10 cellular contexts compared by ENCODE assay signal in genomic region chr17:48478224-48479013, GRCh38. TPM values are rescaled to one million over a fixed set of nuclear protein-coding genes. Genes with fewer than 3 reads are reported as not detected.
DNase-seq lines count a peak whose midpoint lies in the region; ATAC-seq and TF ChIP-seq lines count a peak whose summit lies in the region.
"Had no signal": no experiment of that assay in that cellular context is flagged by ENCODE, and none has a peak within 500 bp of the region (broad histone marks: within the 10 kb centered on the region; RNA-seq: fewer than 3 reads in every experiment).

No MANE protein-coding gene starts in this region.

- no peak overlapping the region for H3K14ac ChIP-seq in trophoblast cell (ENCODE audit: low read length)

- H4K12ac ChIP-seq in trophoblast cell (ENCODE audit: low read depth, low read length), result no peak overlapping the region

- no peak overlapping the region for H3K18ac ChIP-seq in trophoblast cell (ENCODE audit: low read length)

- no peak overlapping the region for H3K4me2 ChIP-seq in SK-N-SH
- H3K4me2 ChIP-seq in trophoblast cell (ENCODE audit: low read length), result no peak overlapping the region

- H3K4me1 Mint-ChIP-seq in nephron, result peaks cover 6% of the 10 kb centered on the region

- H3K9ac ChIP-seq in SK-N-SH, result no peak overlapping the region
- no peak overlapping the region for H3K9ac ChIP-seq in trophoblast cell (ENCODE audit: low read length)

- no peak overlapping the region for H4K8ac ChIP-seq in trophoblast cell (ENCODE audit: low read depth, low read length)

- TF ChIP-seq EP300 in SK-N-SH (IDR thresholded peaks at IDR 0.05; ENCODE audit: borderline replicate concordance in 1 of 2, low read depth in 1 of 2, low read length in 1 of 2), result no peak

- no peak overlapping the region for H3K4ac ChIP-seq in trophoblast cell (ENCODE audit: low read depth, low read length)

- H4K91ac ChIP-seq in trophoblast cell (ENCODE audit: low read depth, low read length), result no peak overlapping the region

- no peaks in the 10 kb centered on the region for H3K36me3 Mint-ChIP-seq in nephron (ENCODE audit: low read depth)

- in situ Hi-C loops in Panc1 (cut with HindIII; ENCODE audit: low pct_unique_long_range_greater_than_20kb, low sequenced_read_pairs), result no loop called here

- H3K27ac Mint-ChIP-seq in nephron, result peak overlapping the region; percentile 13 to 64 (median 58)

- no peak overlapping the region for H3K4me3 Mint-ChIP-seq in nephron

- H3K4me3 ChIP-seq in SK-N-SH (ENCODE audit: low read depth in 2 of 2, low read length in 1 of 2) (no peak overlapping the region), Panc1 (ENCODE audit: low read depth in 2 of 2, low read length in 2 of 2) (no peak overlapping the region), trophoblast cell (ENCODE audit: low read depth, low read length) (no peak overlapping the region)

- H3K79me2 ChIP-seq in SK-N-SH (ENCODE audit: insufficient read depth), result no peaks in the 10 kb centered on the region
- no peaks in the 10 kb centered on the region for H3K79me2 ChIP-seq in trophoblast cell (ENCODE audit: control insufficient read depth, insufficient read depth, low read length, poor library complexity)

- intact Hi-C loops in Panc1 (cut with micrococcal nuclease; ENCODE audit: unreplicated experiment), result no loop called here

- H3K9me3 Mint-ChIP-seq in nephron, result no peaks in the 10 kb centered on the region

- no peak for TF ChIP-seq CTCF in SK-N-SH (IDR thresholded peaks at IDR 0.05)
- no peak for TF ChIP-seq CTCF in Panc1 (IDR thresholded peaks at IDR 0.05)
- TF ChIP-seq CTCF in nephron (IDR thresholded peaks at IDR 0.05; ENCODE audit: unreplicated experiment in 3 of 3), result no peak

- no peaks in the 10 kb centered on the region for H3K9me2 ChIP-seq in SK-N-SH

- TF ChIP-seq RAD21 in SK-N-SH (IDR thresholded peaks at IDR 0.05; ENCODE audit: low read length), result no peak

- H3K79me1 ChIP-seq in trophoblast cell (ENCODE audit: low read length), result no peaks in the 10 kb centered on the region

- H3K4me1 ChIP-seq in SK-N-SH (ENCODE audit: control insufficient read depth in 1 of 2, insufficient read depth in 2 of 2, low read depth in 1 of 2, low read length in 1 of 2) (0 out of 4 replicates have a peak, but pooled peaks cover 0 to 10% of the 10 kb centered on the region in 2 experiments), Panc1 (ENCODE audit: control insufficient read depth, insufficient read depth, low read length) (peaks cover 5% of the 10 kb centered on the region; the same call in 1 of the 2 replicates), trophoblast cell (ENCODE audit: control insufficient read depth in 1 of 2, insufficient read depth in 2 of 2, low read length in 2 of 2) (peaks cover 3 to 5% of the 10 kb centered on the region in 2 experiments)

- 0 out of 2 replicates have a peak overlapping the region, but pooled peaks have one; percentile 7 for H2AFZ ChIP-seq in SK-N-SH (ENCODE audit: low read depth)
- H2AFZ ChIP-seq in trophoblast cell (ENCODE audit: insufficient read depth, low read length, poor library complexity), result no peak overlapping the region

- CTCF ChIA-PET in SK-N-SH (lab: Yijun Ruan, JAX), result interaction anchor here (1.9 kb wide), 1 partner anchor 21 kb away, joined by 13 read pairs; no protein-coding TSS in a partner anchor
- CTCF ChIA-PET in Panc1 (lab: Charles Lee), result no interaction called here

- no peak overlapping the region for H3K23ac ChIP-seq in trophoblast cell (ENCODE audit: low read length)

- H3K27me3 ChIP-seq in SK-N-SH (ENCODE audit: insufficient read depth) (no peaks in the 10 kb centered on the region), Panc1 (ENCODE audit: control insufficient read depth, insufficient read depth, low read length) (no peaks in the 10 kb centered on the region), trophoblast cell (ENCODE audit: insufficient read depth, low read length) (no peaks in the 10 kb centered on the region)

- no peaks in the 10 kb centered on the region for H4K20me1 ChIP-seq in SK-N-SH (ENCODE audit: insufficient read depth)

- H3K9me3 ChIP-seq in SK-N-SH (no peaks in the 10 kb centered on the region), Panc1 (ENCODE audit: control insufficient read depth, insufficient read depth, low read depth, low read length) (no peaks in the 10 kb centered on the region), trophoblast cell (ENCODE audit: insufficient read depth, low read depth, low read length) (no peaks in the 10 kb centered on the region)

- ATAC-seq in SK-N-SH treated with all-trans-retinoic acid at 6 μM for 48 hours, result no peak
- ATAC-seq in HG02623 (IDR thresholded peaks at IDR 0.05; ENCODE audit: unreplicated experiment), result peak; percentile 86
- ATAC-seq in Panc1, result peak; percentile 49

- H2BK5ac ChIP-seq in trophoblast cell (ENCODE audit: low read depth, low read length, poor library complexity), result no peak overlapping the region

- WGBS in SK-N-SH (ENCODE audit: low lambda C conversion rate), result 41% methylated on average over 9 of the region's 9 CpGs
- WGBS in trophoblast cell (ENCODE audit: extremely low coverage, insufficient coverage, insufficient read length), result 100% methylated on average over 1 of the region's 9 CpGs

- H2BK12ac ChIP-seq in trophoblast cell (ENCODE audit: low read length), result no peak overlapping the region

- H3K27me3 Mint-ChIP-seq in nephron (ENCODE audit: low read depth), result peaks cover 50% of the 10 kb centered on the region

- BruUV-seq in Panc1 (replicated peaks; lab: Mats Ljungman, UMichigan), result no TSS peak

- H3K27ac ChIP-seq in SK-N-SH (ENCODE audit: low read depth in 2 of 2, low read length in 1 of 2) (no peak overlapping the region), Panc1 (ENCODE audit: low read length) (no peak overlapping the region), trophoblast cell (ENCODE audit: low read depth, low read length) (no peak overlapping the region)

- H2AK5ac ChIP-seq in trophoblast cell (ENCODE audit: low read length), result no peak overlapping the region

- H3K36me3 ChIP-seq in SK-N-SH (replicated peaks in 1 of 2; ENCODE audit: control insufficient read depth in 1 of 2, insufficient read depth in 2 of 2, low read length in 1 of 2) (no peaks in the 10 kb centered on the region), Panc1 (ENCODE audit: control insufficient read depth, insufficient read depth, low read length) (no peaks in the 10 kb centered on the region), trophoblast cell (ENCODE audit: control insufficient read depth in 1 of 2, insufficient read depth in 2 of 2, low read length in 2 of 2) (no peaks in the 10 kb centered on the region)

- peaks cover 20% of the 10 kb centered on the region for H3F3A ChIP-seq in SK-N-SH (replicated peaks; ENCODE audit: insufficient read depth)

- no peak overlapping the region for H2BK120ac ChIP-seq in trophoblast cell (ENCODE audit: insufficient read depth, low read length, poor library complexity)

- POLR2A ChIA-PET in SK-N-SH (lab: Yijun Ruan, JAX) (no interaction called here), Panc1 (lab: Charles Lee) (no interaction called here)

- DNase-seq in SK-N-SH, result no peak
- no peak for DNase-seq in Panc1 (ENCODE audit: low read depth, low spot score)
- DNase-seq in trophoblast cell, result no peak
- no peak for DNase-seq in NCI-H748 treated with DMSO at 0.1 percent for 48 hours (lab: John Stamatoyannopoulos, UW)
- no peak for DNase-seq in SIG-M5 (lab: John Stamatoyannopoulos, UW)

TF ChIP-seq in SK-N-SH, 30 proteins besides CTCF, POLR2A, EP300 and RAD21 (continues in another document):
- TF ChIP-seq GABPA (IDR thresholded peaks at IDR 0.05; ENCODE audit: low read depth) (no peak), ZBTB33 (IDR thresholded peaks at IDR 0.05; ENCODE audit: borderline replicate concordance, low read depth) (no peak), JUND (IDR thresholded peaks at IDR 0.05) (no peak), MEF2A (IDR thresholded peaks at IDR 0.05; ENCODE audit: borderline replicate concordance, low read depth) (no peak)

TF ChIP-seq in SK-N-SH treated with all-trans-retinoic acid at 6 μM for 48 hours, 23 proteins besides CTCF, POLR2A, EP300 and RAD21:
- TF ChIP-seq RARB (CRISPR knock-in tag; IDR thresholded peaks at IDR 0.05) (no peak), GLIS3 (CRISPR knock-in tag; IDR thresholded peaks at IDR 0.05) (no peak), TOX (CRISPR knock-in tag; IDR thresholded peaks at IDR 0.05; ENCODE audit: borderline replicate concordance) (no peak), BACH2 (CRISPR knock-in tag; IDR thresholded peaks at IDR 0.05; ENCODE audit: borderline replicate concordance) (no peak), POU6F1 (CRISPR knock-in tag; IDR thresholded peaks at IDR 0.05; ENCODE audit: borderline replicate concordance, low read depth) (no peak), ZNF70 (CRISPR knock-in tag; IDR thresholded peaks at IDR 0.05) (no peak), ARNTL (CRISPR knock-in tag; IDR thresholded peaks at IDR 0.05; ENCODE audit: borderline replicate concordance, low read depth) (no peak), OSR1 (CRISPR knock-in tag; IDR thresholded peaks at IDR 0.05) (no peak), ESRRG (CRISPR knock-in tag; IDR thresholded peaks at IDR 0.05) (no peak), TCF4 (CRISPR knock-in tag; IDR thresholded peaks at IDR 0.05; ENCODE audit: borderline replicate concordance) (no peak)

RNA-seq across cellular contexts. Expression of gene SKAP1, which starts 48.4 kb away (rescaled TPM):
- not detected in 2 replicates for polyA plus RNA-seq in SK-N-SH (2012; rRNA removed)
- not detected in 2 replicates for polyA plus RNA-seq in SK-N-SH (2012; cell fraction: cytosol; rRNA removed)
- polyA plus RNA-seq in SK-N-SH (2012; cell fraction: nucleus; rRNA removed), result not detected in 2 replicates
- total RNA-seq in Panc1 (2021; ENCODE audit: unreplicated experiment), result 0.90 TPM
- polyA plus RNA-seq in Panc1 (2012; ENCODE audit: insufficient read length), result 1.4 TPM
- not detected in 2 replicates for polyA plus RNA-seq in trophoblast cell (2013)

RNA-seq across cellular contexts. Expression of gene HOXB1, which starts 52.4 kb away (rescaled TPM):
- polyA plus RNA-seq in SK-N-SH (2012; rRNA removed), result not detected in 2 replicates
- polyA plus RNA-seq in SK-N-SH (2012; cell fraction: cytosol; rRNA removed), result not detected in 2 replicates
- not detected in 2 replicates for polyA plus RNA-seq in SK-N-SH (2012; cell fraction: nucleus; rRNA removed)
- not detected for total RNA-seq in Panc1 (2021; ENCODE audit: unreplicated experiment)
- not detected for polyA plus RNA-seq in Panc1 (2012; ENCODE audit: insufficient read length)
- 0.04 and 0.06 TPM in 2 replicates for polyA plus RNA-seq in trophoblast cell (2013)
- total RNA-seq: subcutaneous adipose tissue; T-helper 1 cell treated with Interleukin-12 subunit alpha and Interleukin-12 subunit beta and Interleukin-4 antibody, amounts not matched to agents 30 ng/mL and 1 ng/mL, for 36 hours had no signal
